ENCODE assay signal across 9 cellular contexts in the genomic region with DNA sequence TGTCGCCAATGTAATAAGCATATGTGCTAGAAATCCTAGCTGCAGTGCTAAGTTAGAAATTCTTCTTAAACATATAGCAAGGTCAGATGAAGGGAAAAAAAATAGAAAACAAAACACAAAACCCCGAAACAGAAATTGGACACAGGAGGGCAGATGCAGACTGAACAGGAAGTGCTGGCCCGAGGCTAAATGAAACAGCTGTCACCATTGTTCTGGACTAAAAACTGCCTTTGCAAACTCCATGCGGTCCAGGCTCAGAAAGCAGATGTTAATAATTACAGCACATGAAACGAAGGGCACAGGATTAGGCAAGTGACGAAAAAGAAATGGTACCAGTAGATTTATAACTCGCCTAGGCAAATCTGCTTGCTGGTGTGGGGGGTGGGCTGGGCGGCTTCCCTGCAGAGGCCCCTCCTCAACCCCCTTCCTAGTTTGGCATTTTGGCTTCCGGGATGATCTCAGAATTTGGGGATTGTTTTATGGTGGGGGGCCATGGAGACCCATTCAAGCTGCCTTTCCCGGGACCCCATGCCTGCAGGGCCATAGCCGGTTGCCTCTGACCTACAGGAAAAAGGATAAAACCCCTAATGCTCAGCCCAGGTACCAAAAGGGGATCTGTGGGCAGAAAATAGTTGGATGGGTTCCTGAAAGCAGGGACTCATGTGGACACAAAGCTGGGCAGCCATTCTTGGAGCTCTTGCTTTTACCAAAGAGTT. TPM values are rescaled to one million over a fixed set of nuclear protein-coding genes. Genes with fewer than 3 reads are reported as not detected.
A peak's percentile ranks its signal among the peaks of the same experiment; 100 is the strongest.
DNase-seq lines count a peak whose midpoint lies in the region; ATAC-seq and TF ChIP-seq lines count a peak whose summit lies in the region.
"Had no signal": no experiment of that assay in that cellular context is flagged by ENCODE, and none has a peak within 500 bp of the region (broad histone marks: within the 10 kb centered on the region; RNA-seq: fewer than 3 reads in every experiment).

No MANE protein-coding gene starts in this region.

- WGBS in transverse colon (ENCODE audit: low coverage in 1 of 2), 2 donors, result 0 to 46% methylated on average over 2 to 11 of the region's 11 CpGs

- no peaks in the 10 kb centered on the region for H3K9me3 ChIP-seq in transverse colon

- in situ Hi-C loops in transverse colon (cut with MboI; ENCODE audit: low pct_ligation_motif_present in 1 of 4, low pct_unique_long_range_greater_than_20kb in 1 of 4, low sequenced_read_pairs in 3 of 4), result loop anchor here in 3 of 4 donors (25.0 kb wide), 3 partner anchors 734 to 934 kb away; no protein-coding TSS in a partner anchor

- H3K4me3 ChIP-seq in fibroblast of pulmonary artery (replicated peaks; ENCODE audit: low read depth, low read length) (no peak overlapping the region), transverse colon (no peak overlapping the region)

- intact Hi-C loops in transverse colon (cut with DNase I; ENCODE audit: low total_unique reads), result no loop called here

- no peak for TF ChIP-seq POLR2A in transverse colon (IDR thresholded peaks at IDR 0.05)

- no peak for TF ChIP-seq EP300 in transverse colon (IDR thresholded peaks at IDR 0.05; ENCODE audit: low read depth)

- H3K36me3 ChIP-seq in transverse colon, result no peaks in the 10 kb centered on the region

- H3K27ac ChIP-seq in transverse colon, result no peak overlapping the region

- peaks cover 6% of the 10 kb centered on the region for H3K27me3 ChIP-seq in transverse colon

- peak; percentile 25 for DNase-seq in ELF-1 (ENCODE audit: low read depth, low spot score)
- peak; percentile 21 for DNase-seq in NCI-H1417 treated with DMSO at 0.1 percent for 48 hours (lab: John Stamatoyannopoulos, UW)
- peak; percentile 21 for DNase-seq in fibroblast of pulmonary artery (ENCODE audit: low read depth)
- DNase-seq in SKM-1 (lab: John Stamatoyannopoulos, UW; ENCODE audit: unreplicated experiment), result no peak
- no peak for DNase-seq in dermis blood vessel endothelial cell
- no peak for DNase-seq in stimulated activated CD4-positive, alpha-beta T cell treated with anti-CD3 and anti-CD28 coated beads, Interleukin-15, amount 100 ng/mL, for 24 hours
- DNase-seq in transverse colon, result no peak
- DNase-seq: activated CD4-positive, alpha-beta memory T cell treated with anti-CD3 and anti-CD28 coated beads for 36 hours had no signal

- peak; percentile 91 for ATAC-seq in GM21529 (IDR thresholded peaks at IDR 0.05; ENCODE audit: unreplicated experiment)

- TF ChIP-seq CTCF in fibroblast of pulmonary artery (IDR thresholded peaks at IDR 0.05; ENCODE audit: low read length, missing control alignments) (no peak), transverse colon (IDR thresholded peaks at IDR 0.05) (no peak)

- H3K4me1 ChIP-seq in transverse colon, result peaks cover 0 to 5% (median 0%) of the 10 kb centered on the region in 4 donors

RNA-seq across cellular contexts. Expression of gene EMX2, which starts 39.2 kb away (rescaled TPM):
- total RNA-seq in dermis blood vessel endothelial cell (0.09 and 0.17 TPM in 2 replicates), transverse colon (under 1 TPM in 1 of 4 donors, not detected in 3; 0.95 TPM)
- total RNA-seq: activated CD4-positive, alpha-beta memory T cell treated with anti-CD3 and anti-CD28 coated beads for 36 hours had no signal

Comparison
In these comparisons a context has a peak if more than half of its experiments do, and no peak if none do; other contexts are left out.
1. DNase-seq: peak in ELF-1 (single experiment), NCI-H1417 treated with DMSO at 0.1 percent for 48 hours (single experiment) and fibroblast of pulmonary artery (single experiment); none in SKM-1 (single experiment), dermis blood vessel endothelial cell (single experiment), stimulated activated CD4-positive, alpha-beta T cell treated with anti-CD3 and anti-CD28 coated beads, Interleukin-15, amount 100 ng/mL, for 24 hours (single experiment) and transverse colon (single experiment).